8 cellular contexts compared by ENCODE assay signal in the genomic region with DNA sequence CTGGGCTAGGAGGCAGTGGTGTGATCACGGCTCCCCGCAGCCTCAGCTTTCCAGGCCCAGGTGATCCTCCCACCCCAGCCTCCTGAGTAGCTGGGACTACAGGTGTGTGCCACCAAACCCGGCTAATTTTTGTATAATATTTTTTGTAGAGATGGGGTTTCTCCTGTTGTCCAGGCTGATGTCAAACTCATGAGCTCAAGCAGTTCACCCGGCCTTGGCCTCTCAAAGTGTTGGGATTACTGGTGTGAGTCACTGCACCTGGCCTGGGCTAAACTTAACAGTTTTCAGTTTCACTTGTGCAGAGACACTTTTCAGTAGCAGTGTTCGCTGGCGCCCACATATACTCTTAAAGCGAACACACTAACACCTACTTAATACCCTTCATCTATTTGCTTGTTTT.
DNase-seq lines count a peak whose midpoint lies in the region; ATAC-seq and TF ChIP-seq lines count a peak whose summit lies in the region.

No MANE protein-coding gene starts in this region.

- TF ChIP-seq CTCF in endodermal cell (conservative IDR thresholded peaks at IDR 0.05), result no peak

- no peaks in the 10 kb centered on the region for H3K27me3 ChIP-seq in endodermal cell (ENCODE audit: control insufficient read depth, insufficient read depth, low read length, poor library complexity, severe bottlenecking)

- H3K27me3 Mint-ChIP-seq in endodermal cell (ENCODE audit: insufficient read depth), result no peaks in the 10 kb centered on the region

- no peak overlapping the region for H3K4me3 Mint-ChIP-seq in endodermal cell

- H3K9me3 ChIP-seq in endodermal cell (ENCODE audit: control insufficient read depth, low read length), result no peaks in the 10 kb centered on the region

- H3K27ac Mint-ChIP-seq in endodermal cell, result no peak overlapping the region

- DNase-seq in glomerular visceral epithelial cell (ENCODE audit: extremely low spot score) (peak; percentile 65), endodermal cell (no peak), cerebellar nuclear complex (lab: John Stamatoyannopoulos, UW) (no peak), NCI-H510A (lab: John Stamatoyannopoulos, UW) (no peak), HK-2 (ENCODE audit: unreplicated experiment) (no peak)

- H3K27ac ChIP-seq in endodermal cell (ENCODE audit: low read depth, low read length), result no peak overlapping the region

- no peaks in the 10 kb centered on the region for H3K9me3 Mint-ChIP-seq in endodermal cell

- no peak overlapping the region for H3K9ac ChIP-seq in endodermal cell (ENCODE audit: extremely low read depth, low read length, poor library complexity, severe bottlenecking)

- no peaks in the 10 kb centered on the region for H3K36me3 ChIP-seq in endodermal cell (ENCODE audit: control insufficient read depth, insufficient read depth, low read length)

- H3K4me3 ChIP-seq in endodermal cell (ENCODE audit: low read length), result no peak overlapping the region

- ATAC-seq in GM18517 (IDR thresholded peaks at IDR 0.05; ENCODE audit: unreplicated experiment) (peak; percentile 90), GM21529 (IDR thresholded peaks at IDR 0.05; ENCODE audit: unreplicated experiment) (peak; percentile 89), HG03442 (IDR thresholded peaks at IDR 0.05; ENCODE audit: unreplicated experiment) (peak; percentile 92)

- no peaks in the 10 kb centered on the region for H3K36me3 Mint-ChIP-seq in endodermal cell (ENCODE audit: low read depth)

- H3K4me1 Mint-ChIP-seq in endodermal cell, result peaks cover 14% of the 10 kb centered on the region

- no peaks in the 10 kb centered on the region for H3K4me1 ChIP-seq in endodermal cell (ENCODE audit: control insufficient read depth, insufficient read depth, low read length)

- WGBS in endodermal cell (ENCODE audit: insufficient coverage in 1 of 2, insufficient read length in 1 of 2), 2 experiments, result 90% methylated on average over 1 to 6 of the region's 7 CpGs
